ENCODE assay signal across 10 cellular contexts in genomic region chr4:133151301-133151680, GRCh38. TPM values are rescaled to one million over a fixed set of nuclear protein-coding genes. Genes with fewer than 3 reads are reported as not detected.
DNase-seq lines count a peak whose midpoint lies in the region; ATAC-seq, FAIRE-seq and TF ChIP-seq lines count a peak whose summit lies in the region.
"Had no signal": no experiment of that assay in that cellular context is flagged by ENCODE, and none has a peak within 500 bp of the region (broad histone marks: within the 10 kb centered on the region; RNA-seq: fewer than 3 reads in every experiment).

No MANE protein-coding gene starts in this region.

- H3K4me1 ChIP-seq in ascending aorta = no peaks in the 10 kb centered on the region
- H3K4me1 ChIP-seq in thoracic aorta (ENCODE audit: control insufficient read depth in 1 of 2, low read depth in 2 of 2) = peaks cover 0 to 12% of the 10 kb centered on the region in 2 donors
- H3K4me1 ChIP-seq in CD4-positive, alpha-beta memory T cell (ENCODE audit: insufficient read depth, low read length) = no peaks in the 10 kb centered on the region

- H3K9me3 Mint-ChIP-seq in CD4-positive, alpha-beta memory T cell = peaks cover 0 to 24% (median 10%) of the 10 kb centered on the region in 8 donors

- FAIRE-seq in urothelium cell line (lab: Jason Lieb, UNC) = no peak
- FAIRE-seq: colon had no signal

- peak overlapping the region; percentile 58 to 79 for H3K4me3 ChIP-seq in ascending aorta
- H3K4me3 ChIP-seq in thoracic aorta = peak overlapping the region; percentile 80
- H3K4me3 ChIP-seq in CD4-positive, alpha-beta memory T cell (ENCODE audit: low read length in 2 of 2) = no peak overlapping the region

- peaks cover 34 to 50% of the 10 kb centered on the region in 2 donors for H3K27me3 Mint-ChIP-seq in CD4-positive, alpha-beta memory T cell

- H3K4me3 Mint-ChIP-seq in CD4-positive, alpha-beta memory T cell = no peak overlapping the region

- intact Hi-C loops in ascending aorta (cut with DNase I) = loop anchor here (10.0 kb wide), 1 partner anchor 604 kb away; no protein-coding TSS in a partner anchor
- intact Hi-C loops in CD4-positive, alpha-beta memory T cell (cut with micrococcal nuclease) = no loop called here

- H3K9me3 ChIP-seq in ascending aorta (no peaks in the 10 kb centered on the region), thoracic aorta (no peaks in the 10 kb centered on the region)
- H3K9me3 ChIP-seq in CD4-positive, alpha-beta memory T cell (ENCODE audit: control insufficient read depth in 1 of 2, low read length in 2 of 2) = no peaks in the 10 kb centered on the region

- CTCF ChIA-PET in CD4-positive, alpha-beta memory T cell (lab: Charles Lee; ENCODE audit: partially characterized antibody) = no interaction called here

- ATAC-seq in thoracic aorta (ENCODE audit: insufficient number of reproducible peaks, low FRiP score, low read depth) = no peak

- H3K36me3 ChIP-seq in ascending aorta = no peaks in the 10 kb centered on the region
- no peaks in the 10 kb centered on the region for H3K36me3 ChIP-seq in thoracic aorta
- no peaks in the 10 kb centered on the region for H3K36me3 ChIP-seq in CD4-positive, alpha-beta memory T cell (ENCODE audit: insufficient read depth, low read length)

- peak overlapping the region; percentile 86 to 93 for H3K27ac ChIP-seq in ascending aorta
- H3K27ac ChIP-seq in thoracic aorta = peak overlapping the region; percentile 80 to 86
- no peak overlapping the region for H3K27ac ChIP-seq in CD4-positive, alpha-beta memory T cell (ENCODE audit: low read depth, low read length)

- H3K4me1 Mint-ChIP-seq in CD4-positive, alpha-beta memory T cell = peaks cover 4 to 38% (median 6%) of the 10 kb centered on the region in 4 donors

- peak; percentile 28 to 30 for DNase-seq in activated T-cell treated with anti-CD3 and anti-CD28 coated beads, Interleukin-2, amount 50 U/mL, for 48 hours
- DNase-seq in activated T-cell treated with anti-CD3 and anti-CD28 coated beads, Interleukin-2, amount 50 U/mL, for 1 hour = no peak
- DNase-seq in ascending aorta (ENCODE audit: low spot score in 2 of 2) = no peak
- peak; percentile 52 for DNase-seq in left kidney (ENCODE audit: low read depth, low spot score)
- DNase-seq in thoracic aorta (ENCODE audit: low spot score) = no peak
- no peak for DNase-seq in CD4-positive, alpha-beta memory T cell
- no peak for DNase-seq in urothelium cell line (ENCODE audit: low spot score)
- no peak for DNase-seq in RPMI8226
- DNase-seq: DND-41 had no signal

- H3K36me3 Mint-ChIP-seq in CD4-positive, alpha-beta memory T cell = peaks cover 1 to 10% of the 10 kb centered on the region in 2 donors

- H3K27me3 ChIP-seq in ascending aorta (no peaks in the 10 kb centered on the region), thoracic aorta (replicated peaks; ENCODE audit: insufficient read depth) (no peaks in the 10 kb centered on the region)
- peaks cover 3% of the 10 kb centered on the region for H3K27me3 ChIP-seq in CD4-positive, alpha-beta memory T cell (ENCODE audit: insufficient read depth, low read length)

- TF ChIP-seq CTCF in ascending aorta (IDR thresholded peaks at IDR 0.05) = no peak
- TF ChIP-seq CTCF in thoracic aorta (IDR thresholded peaks at IDR 0.05) = no peak

- POLR2A ChIA-PET in CD4-positive, alpha-beta memory T cell (lab: Charles Lee; ENCODE audit: partially characterized antibody) = no interaction called here

- no peak overlapping the region for H3K27ac Mint-ChIP-seq in CD4-positive, alpha-beta memory T cell

RNA-seq across cellular contexts. Expression of gene PCDH10, which starts 2.2 kb away (rescaled TPM):
- total RNA-seq in ascending aorta (45.3 TPM), thoracic aorta (10 to 100 TPM; 51.4 to 70.8 TPM)
- not detected for total RNA-seq in CD4-positive, alpha-beta memory T cell
- polyA plus RNA-seq in CD4-positive, alpha-beta memory T cell = not detected

Comparison
In these comparisons a context has a peak if more than half of its experiments do, and no peak if none do; other contexts are left out.
1. DNase-seq: peak in activated T-cell treated with anti-CD3 and anti-CD28 coated beads, Interleukin-2, amount 50 U/mL, for 48 hours (2 of 2) and left kidney (single experiment); none in activated T-cell treated with anti-CD3 and anti-CD28 coated beads, Interleukin-2, amount 50 U/mL, for 1 hour (single experiment), ascending aorta (0 of 2), thoracic aorta (single experiment), CD4-positive, alpha-beta memory T cell (0 of 5), urothelium cell line (single experiment) and RPMI8226 (single experiment).
2. H3K4me3 ChIP-seq: peak in ascending aorta (2 of 2) and thoracic aorta (single experiment); none in CD4-positive, alpha-beta memory T cell (0 of 2).
3. RNA of gene PCDH10, which starts 2.2 kb away (total RNA-seq): 51.4 to 70.8 TPM in thoracic aorta and 45.3 TPM in ascending aorta (single experiment); not detected in CD4-positive, alpha-beta memory T cell; every median in the first group is over 10 times any median in the second.